Comparison of ENCODE assay signal across 11 cellular contexts in genomic region chrX:108390976-108391717, GRCh38. TPM values are rescaled to one million over a fixed set of nuclear protein-coding genes. Genes with fewer than 3 reads are reported as not detected.
DNase-seq lines count a peak whose midpoint lies in the region; ATAC-seq lines count a peak whose summit lies in the region.
"Not testable (repeated sequence)": the region's sequence is repeated elsewhere in the genome, so short reads cannot be mapped to it uniquely, and the experiment has no call there.
"Had no signal": no experiment of that assay in that cellular context is flagged by ENCODE, and none has a peak within 500 bp of the region (broad histone marks: within the 10 kb centered on the region; RNA-seq: fewer than 3 reads in every experiment).

No MANE protein-coding gene starts in this region.

- H2BK5ac ChIP-seq in mesendoderm (ENCODE audit: low read length) = not testable (repeated sequence)

- H4K8ac ChIP-seq in mesendoderm (ENCODE audit: low read depth, low read length) = not testable (repeated sequence)

- H3K23ac ChIP-seq in mesendoderm (ENCODE audit: low read length) = not testable (repeated sequence)

- DNase-seq in DMS53 (lab: John Stamatoyannopoulos, UW) (peak; percentile 68), NCI-H345 treated with DMSO at 0.1 percent for 48 hours (lab: John Stamatoyannopoulos, UW; ENCODE audit: unreplicated experiment) (peak; percentile 7), OCI-M1 (lab: John Stamatoyannopoulos, UW) (peak; percentile 11), left cardiac atrium (peak; percentile 17)
- not testable (repeated sequence) for DNase-seq in Right ventricle myocardium inferior (ENCODE audit: missing footprints); mesendoderm

- peaks cover 20% of the 10 kb centered on the region for H3K4me1 ChIP-seq in HUES48 (ENCODE audit: control insufficient read depth, insufficient read depth, low read length)
- not testable (repeated sequence) for H3K4me1 ChIP-seq in mesendoderm (ENCODE audit: control insufficient read depth, low read depth, low read length)

- not testable (repeated sequence) for H3K4me2 ChIP-seq in mesendoderm (ENCODE audit: low read length)

- not testable (repeated sequence) for H2AK5ac ChIP-seq in mesendoderm (ENCODE audit: low read length)

- not testable (repeated sequence) for H3K79me1 ChIP-seq in mesendoderm (ENCODE audit: low read length)

- H3K36me3 ChIP-seq in HUES48 (ENCODE audit: control insufficient read depth, insufficient read depth, low read length); mesendoderm (ENCODE audit: control insufficient read depth, insufficient read depth, low read length): not testable (repeated sequence)

- H3K4ac ChIP-seq in mesendoderm (ENCODE audit: low read depth, low read length) = not testable (repeated sequence)

- not testable (repeated sequence) for H3K27me3 ChIP-seq in HUES48 (ENCODE audit: control insufficient read depth, insufficient read depth, low read length); mesendoderm (ENCODE audit: insufficient read depth, low read length, poor library complexity)

- H3K27ac ChIP-seq in HUES48 (ENCODE audit: low read depth, low read length) (peak overlapping the region; percentile 42), mesendoderm (ENCODE audit: low read depth, low read length) (peak overlapping the region; percentile 11)

- no CpG with 5 or more reads among the region's 9 CpGs for WGBS in mesendoderm (ENCODE audit: extremely low coverage, insufficient coverage, low lambda C conversion rate)

- H2BK15ac ChIP-seq in mesendoderm (replicated peaks; ENCODE audit: low read depth) = not testable (repeated sequence)

- H3K18ac ChIP-seq in mesendoderm (ENCODE audit: low read length) = not testable (repeated sequence)

- H3K4me3 ChIP-seq in HUES48 (ENCODE audit: low read depth, low read length); mesendoderm (ENCODE audit: low read length): not testable (repeated sequence)

- not testable (repeated sequence) for H3K79me2 ChIP-seq in mesendoderm (ENCODE audit: control insufficient read depth, insufficient read depth, low read length)

- intact Hi-C loops in Right ventricle myocardium inferior (cut with DNase I); left cardiac atrium (cut with DNase I): not testable (repeated sequence)

- not testable (repeated sequence) for H3K56ac ChIP-seq in mesendoderm (ENCODE audit: low read length)

- H4K5ac ChIP-seq in mesendoderm (ENCODE audit: low read length) = not testable (repeated sequence)

- H3K9me3 ChIP-seq in HUES48 (ENCODE audit: control insufficient read depth, insufficient read depth, low read length) = not testable (repeated sequence)

- not testable (repeated sequence) for H2BK120ac ChIP-seq in mesendoderm (ENCODE audit: low read depth, low read length)

- H3K9ac ChIP-seq in HUES48 (ENCODE audit: low read depth, low read length); mesendoderm (ENCODE audit: low read length): not testable (repeated sequence)

- ATAC-seq in Right ventricle myocardium inferior (peak; percentile 64), left cardiac atrium (peak; percentile 72 to 78)

RNA-seq across cellular contexts. Expression of gene COL4A6, which starts 47.1 kb away (rescaled TPM):
- total RNA-seq in Right ventricle myocardium inferior = 8.3 TPM
- total RNA-seq in left cardiac atrium = 10 to 100 TPM; 13.7 to 14.7 TPM
- polyA plus RNA-seq in mesendoderm (2013, experiment 1 of 2) = 3.4 TPM
- 3.0 TPM for polyA plus RNA-seq in mesendoderm (2013, experiment 2 of 2)
- total RNA-seq: A673; CD8-positive, alpha-beta T cell had no signal
- polyA plus RNA-seq: CD14-positive monocyte, IgD-negative memory B cell had no signal

RNA-seq across cellular contexts. Expression of gene COL4A5, which starts 48.5 kb away (rescaled TPM):
- total RNA-seq in Right ventricle myocardium inferior (6.1 TPM), left cardiac atrium (10 to 100 TPM; 23.0 to 23.9 TPM)
- polyA plus RNA-seq in mesendoderm (2013, experiment 1 of 2) = 7.2 TPM
- polyA plus RNA-seq in mesendoderm (2013, experiment 2 of 2) = 7.3 TPM
- total RNA-seq: CD8-positive, alpha-beta T cell had no signal
- polyA plus RNA-seq: CD14-positive monocyte, IgD-negative memory B cell had no signal
